Comparison of ENCODE assay signal across 16 cellular contexts in genomic region chr22:19382240-19382639, GRCh38. TPM values are rescaled to one million over a fixed set of nuclear protein-coding genes. Genes with fewer than 3 reads are reported as not detected.
DNase-seq lines count a peak whose midpoint lies in the region; ATAC-seq and TF ChIP-seq lines count a peak whose summit lies in the region.
"Had no signal": no experiment of that assay in that cellular context is flagged by ENCODE, and none has a peak within 500 bp of the region (broad histone marks: within the 10 kb centered on the region; RNA-seq: fewer than 3 reads in every experiment).

No MANE protein-coding gene starts in this region.

- peaks cover 37% of the 10 kb centered on the region for H3K36me3 Mint-ChIP-seq in activated CD8-positive, alpha-beta memory T cell treated with anti-CD3 and anti-CD28 coated beads, Interleukin-2, amount 10 ng/mL, durations not matched to agents 7 days and 5 days

- peaks cover 39 to 83% (median 54%) of the 10 kb centered on the region in 4 donors for H3K36me3 ChIP-seq in sigmoid colon
- peaks cover 0 to 100% (median 86%) of the 10 kb centered on the region in 9 donors for H3K36me3 ChIP-seq in heart left ventricle
- peaks cover 72% of the 10 kb centered on the region for H3K36me3 ChIP-seq in HAP-1 (replicated peaks)

- intact Hi-C loops in sigmoid colon (cut with DNase I) (no loop called here), heart left ventricle (cut with DNase I) (loop anchor here in 1 of 10 donors (10.0 kb wide), 1 partner anchor 83 kb away; no protein-coding TSS in a partner anchor)

- H3K4me3 ChIP-seq in coronary artery = no peak overlapping the region
- H3K4me3 ChIP-seq in sigmoid colon = no peak overlapping the region
- no peak overlapping the region for H3K4me3 ChIP-seq in heart left ventricle
- H3K4me3 ChIP-seq in HAP-1 = no peak overlapping the region
- H3K4me3 ChIP-seq: BLaER1, GM12878 had no signal

- no peaks in the 10 kb centered on the region for H3K27me3 Mint-ChIP-seq in activated CD8-positive, alpha-beta memory T cell treated with anti-CD3 and anti-CD28 coated beads, Interleukin-2, amount 10 ng/mL, durations not matched to agents 7 days and 5 days
- H3K27me3 Mint-ChIP-seq: CD4-positive, alpha-beta memory T cell had no signal

- H3K4me3 Mint-ChIP-seq in activated CD8-positive, alpha-beta memory T cell treated with anti-CD3 and anti-CD28 coated beads, Interleukin-2, amount 10 ng/mL, durations not matched to agents 7 days and 5 days = no peak overlapping the region
- H3K4me3 Mint-ChIP-seq: CD14-positive monocyte; CD4-positive, alpha-beta memory T cell; H9 had no signal

- DNase-seq in activated CD8-positive, alpha-beta memory T cell treated with anti-CD3 and anti-CD28 coated beads, Interleukin-2, amount 50 U/mL, for 48 hours = peak; percentile 17
- DNase-seq in activated CD8-positive, alpha-beta memory T cell treated with anti-CD3 and anti-CD28 coated beads, Interleukin-2, amount 10 ng/mL, durations not matched to agents 7 days and 5 days = no peak
- peak; percentile 40 for DNase-seq in coronary artery (ENCODE audit: low spot score)
- peak; percentile 19 for DNase-seq in sigmoid colon
- DNase-seq in heart left ventricle = no peak
- no peak for DNase-seq in HAP-1 (ENCODE audit: low spot score in 2 of 2)
- DNase-seq in DMS114 treated with DMSO at 0.1 percent for 48 hours (lab: John Stamatoyannopoulos, UW; ENCODE audit: unreplicated experiment) = no peak
- DNase-seq: 8988T; CD4-positive, alpha-beta memory T cell; DND-41; EL; H9; IMR-90 had no signal

- WGBS in sigmoid colon, 2 donors = 96% methylated on average over 5 of the region's 5 CpGs
- 91 to 95% (median 93%) methylated on average over 5 of the region's 5 CpGs for WGBS in heart left ventricle, 4 donors

- no peak for TF ChIP-seq POLR2A in sigmoid colon (IDR thresholded peaks at IDR 0.05)
- no peak for TF ChIP-seq POLR2A in heart left ventricle (IDR thresholded peaks at IDR 0.05)

- no peak overlapping the region for H3K27ac Mint-ChIP-seq in activated CD8-positive, alpha-beta memory T cell treated with anti-CD3 and anti-CD28 coated beads, Interleukin-2, amount 10 ng/mL, durations not matched to agents 7 days and 5 days
- H3K27ac Mint-ChIP-seq: H9 had no signal

- TF ChIP-seq CTCF in coronary artery (IDR thresholded peaks at IDR 0.05) = no peak
- no peak for TF ChIP-seq CTCF in sigmoid colon (IDR thresholded peaks at IDR 0.05)
- no peak for TF ChIP-seq CTCF in heart left ventricle (IDR thresholded peaks at IDR 0.05)

- H3K27me3 ChIP-seq in sigmoid colon (no peaks in the 10 kb centered on the region), heart left ventricle (no peaks in the 10 kb centered on the region), HAP-1 (ENCODE audit: low read depth) (no peaks in the 10 kb centered on the region)
- H3K27me3 ChIP-seq: BLaER1 had no signal

- H3K4me1 ChIP-seq in sigmoid colon = no peaks in the 10 kb centered on the region
- H3K4me1 ChIP-seq in heart left ventricle = no peaks in the 10 kb centered on the region
- H3K4me1 ChIP-seq in HAP-1 = no peaks in the 10 kb centered on the region
- H3K4me1 ChIP-seq: BLaER1 had no signal

- in situ Hi-C loops in HAP-1 (cut with MboI; ENCODE audit: low sequenced_read_pairs) = no loop called here

- ATAC-seq in activated CD8-positive, alpha-beta memory T cell treated with anti-CD3 and anti-CD28 coated beads, Interleukin-2, amount 10 ng/mL, durations not matched to agents 7 days and 5 days = no peak
- no peak for ATAC-seq in heart left ventricle
- ATAC-seq: GM12878 had no signal

- H3K9me3 ChIP-seq in sigmoid colon (no peaks in the 10 kb centered on the region), heart left ventricle (no peaks in the 10 kb centered on the region), HAP-1 (no peaks in the 10 kb centered on the region)
- H3K9me3 ChIP-seq: BLaER1 had no signal

- CTCF ChIA-PET in activated CD8-positive, alpha-beta memory T cell treated with anti-CD3 and anti-CD28 coated beads, Interleukin-2, amount 10 ng/mL, durations not matched to agents 7 days and 5 days (lab: Charles Lee) = no interaction called here

- no peak for TF ChIP-seq EP300 in sigmoid colon (IDR thresholded peaks at IDR 0.05)

- H3K4me1 Mint-ChIP-seq in activated CD8-positive, alpha-beta memory T cell treated with anti-CD3 and anti-CD28 coated beads, Interleukin-2, amount 10 ng/mL, durations not matched to agents 7 days and 5 days = no peaks in the 10 kb centered on the region
- H3K4me1 Mint-ChIP-seq: CD14-positive monocyte; CD4-positive, alpha-beta memory T cell; H9 had no signal

- no peak overlapping the region for H3K27ac ChIP-seq in coronary artery
- H3K27ac ChIP-seq in sigmoid colon = no peak overlapping the region
- no peak overlapping the region for H3K27ac ChIP-seq in heart left ventricle
- H3K27ac ChIP-seq: BLaER1 had no signal

- H3K9me3 Mint-ChIP-seq in activated CD8-positive, alpha-beta memory T cell treated with anti-CD3 and anti-CD28 coated beads, Interleukin-2, amount 10 ng/mL, durations not matched to agents 7 days and 5 days (ENCODE audit: low read depth) = no peaks in the 10 kb centered on the region
- H3K9me3 Mint-ChIP-seq: CD14-positive monocyte; CD4-positive, alpha-beta memory T cell; H9 had no signal

RNA-seq across cellular contexts. Expression of gene HIRA, which starts 49.3 kb away (rescaled TPM):
- total RNA-seq in activated CD8-positive, alpha-beta memory T cell treated with anti-CD3 and anti-CD28 coated beads, Interleukin-2, amount 10 ng/mL, durations not matched to agents 7 days and 5 days = 10 to 100 TPM; 57.8 to 67.0 TPM
- total RNA-seq in sigmoid colon (10 to 100 TPM; 11.8 to 18.6 (median 16.0) TPM), heart left ventricle (10 to 100 TPM; 13.0 to 25.4 (median 17.3) TPM)
- polyA plus RNA-seq in sigmoid colon (10 to 100 TPM; 11.1 to 25.0 (median 13.2) TPM), heart left ventricle (10 to 100 TPM in 1 of 2 donors, 1 to 10 TPM in 1; 3.7 to 17.8 TPM)

RNA-seq across cellular contexts. Expression of gene MRPL40, which starts 50.1 kb away (rescaled TPM):
- total RNA-seq in activated CD8-positive, alpha-beta memory T cell treated with anti-CD3 and anti-CD28 coated beads, Interleukin-2, amount 10 ng/mL, durations not matched to agents 7 days and 5 days = 10 to 100 TPM; 27.0 to 32.4 TPM
- total RNA-seq in sigmoid colon (10 to 100 TPM; 19.5 to 32.3 (median 26.4) TPM), heart left ventricle (10 to 100 TPM; 39.9 to 62.7 (median 54.2) TPM)
- polyA plus RNA-seq in sigmoid colon (10 to 100 TPM; 25.7 to 32.4 (median 30.1) TPM), heart left ventricle (100 to 1,000 TPM in 1 of 2 donors, 10 to 100 TPM in 1; 42.1 to 119 TPM)

Comparison
In these comparisons a context has a peak if more than half of its experiments do, and no peak if none do; other contexts are left out.
1. DNase-seq: peak in activated CD8-positive, alpha-beta memory T cell treated with anti-CD3 and anti-CD28 coated beads, Interleukin-2, amount 50 U/mL, for 48 hours (single experiment), coronary artery (single experiment) and sigmoid colon (single experiment); none in activated CD8-positive, alpha-beta memory T cell treated with anti-CD3 and anti-CD28 coated beads, Interleukin-2, amount 10 ng/mL, durations not matched to agents 7 days and 5 days (single experiment), heart left ventricle (0 of 5), HAP-1 (0 of 2) and DMS114 treated with DMSO at 0.1 percent for 48 hours (single experiment).